6 cellular contexts compared by ENCODE assay signal in genomic region chr19:1129084-1129483, GRCh38. TPM values are rescaled to one million over a fixed set of nuclear protein-coding genes. Genes with fewer than 3 reads are reported as not detected.
DNase-seq lines count a peak whose midpoint lies in the region; ATAC-seq and TF ChIP-seq lines count a peak whose summit lies in the region.
"Not testable (repeated sequence)": the region's sequence is repeated elsewhere in the genome, so short reads cannot be mapped to it uniquely, and the experiment has no call there.

No MANE protein-coding gene starts in this region.

- intact Hi-C loops in activated CD4-positive, alpha-beta T cell treated with anti-CD3 and anti-CD28 coated beads, Interleukin-2, amount 10 ng/mL, durations not matched to agents 24 days and 14 days (cut with micrococcal nuclease), result not testable (repeated sequence)

- not testable (repeated sequence) for H3K27me3 ChIP-seq in BJ (ENCODE audit: control insufficient read depth, insufficient read depth, low read length)

- H3K36me3 ChIP-seq in BJ (ENCODE audit: control insufficient read depth, insufficient read depth, low read length), result peaks cover 43% of the 10 kb centered on the region
- peaks cover 0 to 27% of the 10 kb centered on the region in 2 experiments; a peak in 2 of 3 replicates for H3K36me3 ChIP-seq in HEK293 (ENCODE audit: control insufficient read depth in 2 of 2, insufficient read depth in 1 of 2, low read length in 2 of 2)

- H3K4me3 Mint-ChIP-seq in activated CD4-positive, alpha-beta T cell treated with anti-CD3 and anti-CD28 coated beads, Interleukin-2, amount 10 ng/mL, durations not matched to agents 24 days and 14 days, result peak overlapping the region; percentile 93
- peak overlapping the region; percentile 15 for H3K4me3 Mint-ChIP-seq in activated naive CD4-positive, alpha-beta T cell treated with anti-CD3 and anti-CD28 coated beads, Interleukin-2, amount 10 ng/mL, durations not matched to agents 7 days and 5 days
- H3K4me3 Mint-ChIP-seq in stimulated activated effector memory CD8-positive, alpha-beta T cell treated with anti-CD3 and anti-CD28 coated beads, Interleukin-12 subunit alpha, Interleukin-12 subunit beta, amount 100 ng/mL, for 72 hours, result peak overlapping the region; percentile 84

- TF ChIP-seq CTCF in BJ (IDR thresholded peaks at IDR 0.05; ENCODE audit: insufficient read depth, low read depth, low read length) (0 out of 2 replicates have a peak, but pooled peaks have one; percentile 4), epithelial cell of proximal tubule (conservative IDR thresholded peaks at IDR 0.05; ENCODE audit: low read depth, low read length) (peak; percentile 11)
- TF ChIP-seq CTCF in HEK293 (tag by site-specific recombination; IDR thresholded peaks at IDR 0.05), result not testable (repeated sequence)

- not testable (repeated sequence) for H3K4me3 ChIP-seq in BJ (ENCODE audit: low read depth, low read length); HEK293 (ENCODE audit: low read depth, low read length)
- peak overlapping the region; percentile 62 for H3K4me3 ChIP-seq in epithelial cell of proximal tubule (ENCODE audit: low read depth, low read length)

- not testable (repeated sequence) for H3K4me1 ChIP-seq in HEK293 (ENCODE audit: control insufficient read depth, insufficient read depth, low read length)

- H3K9me3 ChIP-seq in HEK293 (ENCODE audit: control insufficient read depth, insufficient read depth, low read depth, low read length), result not testable (repeated sequence)

- H3K9me3 Mint-ChIP-seq in activated CD4-positive, alpha-beta T cell treated with anti-CD3 and anti-CD28 coated beads, Interleukin-2, amount 10 ng/mL, durations not matched to agents 24 days and 14 days; activated naive CD4-positive, alpha-beta T cell treated with anti-CD3 and anti-CD28 coated beads, Interleukin-2, amount 10 ng/mL, durations not matched to agents 7 days and 5 days; stimulated activated effector memory CD8-positive, alpha-beta T cell treated with anti-CD3 and anti-CD28 coated beads, Interleukin-12 subunit alpha, Interleukin-12 subunit beta, amount 100 ng/mL, for 72 hours: not testable (repeated sequence)

- POLR2A ChIA-PET in BJ (lab: Charles Lee); HEK293 (lab: Yijun Ruan, JAX): not testable (repeated sequence)

- CTCF ChIA-PET in BJ (lab: Yijun Ruan, JAX), result interaction anchor here (0.8 to 1.2 kb wide), 3 partner anchors 10 to 66 kb away, joined by 3 read pairs; no protein-coding TSS in a partner anchor
- CTCF ChIA-PET in HEK293 (lab: Yijun Ruan, JAX), result interaction anchor here (2.1 kb wide), 1 partner anchor 16 kb away, joined by 4 read pairs; no protein-coding TSS in a partner anchor
- CTCF ChIA-PET in activated naive CD4-positive, alpha-beta T cell treated with anti-CD3 and anti-CD28 coated beads, Interleukin-2, amount 10 ng/mL, durations not matched to agents 7 days and 5 days (lab: Charles Lee), result not testable (repeated sequence)

- H3K27ac ChIP-seq in HEK293 (ENCODE audit: extremely low read depth, low read depth, low read length), result not testable (repeated sequence)

- ATAC-seq in stimulated activated effector memory CD8-positive, alpha-beta T cell treated with anti-CD3 and anti-CD28 coated beads, Interleukin-12 subunit alpha, Interleukin-12 subunit beta, amount 100 ng/mL, for 72 hours, result not testable (repeated sequence)

- not testable (repeated sequence) for DNase-seq in BJ (ENCODE audit: low read depth); activated CD4-positive, alpha-beta T cell treated with anti-CD3 and anti-CD28 coated beads, Interleukin-2, amount 10 ng/mL, durations not matched to agents 24 days and 14 days; activated naive CD4-positive, alpha-beta T cell treated with anti-CD3 and anti-CD28 coated beads, Interleukin-2, amount 10 ng/mL, durations not matched to agents 7 days and 5 days; epithelial cell of proximal tubule (ENCODE audit: low read depth); stimulated activated effector memory CD8-positive, alpha-beta T cell treated with anti-CD3 and anti-CD28 coated beads, Interleukin-12 subunit alpha, Interleukin-12 subunit beta, amount 100 ng/mL, for 72 hours (ENCODE audit: low spot score in 2 of 2)

- H3K27me3 Mint-ChIP-seq in activated CD4-positive, alpha-beta T cell treated with anti-CD3 and anti-CD28 coated beads, Interleukin-2, amount 10 ng/mL, durations not matched to agents 24 days and 14 days; activated naive CD4-positive, alpha-beta T cell treated with anti-CD3 and anti-CD28 coated beads, Interleukin-2, amount 10 ng/mL, durations not matched to agents 7 days and 5 days: not testable (repeated sequence)

- H3K4me1 Mint-ChIP-seq in activated CD4-positive, alpha-beta T cell treated with anti-CD3 and anti-CD28 coated beads, Interleukin-2, amount 10 ng/mL, durations not matched to agents 24 days and 14 days, result peaks cover 15% of the 10 kb centered on the region
- H3K4me1 Mint-ChIP-seq in activated naive CD4-positive, alpha-beta T cell treated with anti-CD3 and anti-CD28 coated beads, Interleukin-2, amount 10 ng/mL, durations not matched to agents 7 days and 5 days, result peaks cover 36% of the 10 kb centered on the region
- H3K4me1 Mint-ChIP-seq in stimulated activated effector memory CD8-positive, alpha-beta T cell treated with anti-CD3 and anti-CD28 coated beads, Interleukin-12 subunit alpha, Interleukin-12 subunit beta, amount 100 ng/mL, for 72 hours, result peaks cover 46% of the 10 kb centered on the region

- not testable (repeated sequence) for H3K27ac Mint-ChIP-seq in activated CD4-positive, alpha-beta T cell treated with anti-CD3 and anti-CD28 coated beads, Interleukin-2, amount 10 ng/mL, durations not matched to agents 24 days and 14 days
- H3K27ac Mint-ChIP-seq in activated naive CD4-positive, alpha-beta T cell treated with anti-CD3 and anti-CD28 coated beads, Interleukin-2, amount 10 ng/mL, durations not matched to agents 7 days and 5 days, result peak overlapping the region; percentile 94
- H3K27ac Mint-ChIP-seq in stimulated activated effector memory CD8-positive, alpha-beta T cell treated with anti-CD3 and anti-CD28 coated beads, Interleukin-12 subunit alpha, Interleukin-12 subunit beta, amount 100 ng/mL, for 72 hours, result peak overlapping the region; percentile 95

- peaks cover 33% of the 10 kb centered on the region for H3K36me3 Mint-ChIP-seq in activated CD4-positive, alpha-beta T cell treated with anti-CD3 and anti-CD28 coated beads, Interleukin-2, amount 10 ng/mL, durations not matched to agents 24 days and 14 days (ENCODE audit: low read depth)
- peaks cover 23% of the 10 kb centered on the region for H3K36me3 Mint-ChIP-seq in activated naive CD4-positive, alpha-beta T cell treated with anti-CD3 and anti-CD28 coated beads, Interleukin-2, amount 10 ng/mL, durations not matched to agents 7 days and 5 days
- H3K36me3 Mint-ChIP-seq in stimulated activated effector memory CD8-positive, alpha-beta T cell treated with anti-CD3 and anti-CD28 coated beads, Interleukin-12 subunit alpha, Interleukin-12 subunit beta, amount 100 ng/mL, for 72 hours, result peaks cover 92% of the 10 kb centered on the region

TF ChIP-seq in HEK293, 187 proteins besides CTCF, POLR2A, EP300 and RAD21:
- TF ChIP-seq ZNF664 (tag by site-specific recombination; IDR thresholded peaks at IDR 0.05), result peak; percentile 42; the same call in 1 of the 2 replicates
- peak; percentile 83 for TF ChIP-seq PRDM10 (tag by site-specific recombination; IDR thresholded peaks at IDR 0.05)
TF ChIP-seq in HEK293: peak in this region for 2; not testable (repeated sequence) for 185.

RNA-seq across cellular contexts. Expression of gene GPX4, which starts 25.3 kb away (rescaled TPM):
- polyA plus RNA-seq in BJ (2011; rRNA removed), result 463 and 626 TPM in 2 replicates
- 237 and 273 TPM in 2 replicates for polyA minus RNA-seq in BJ (2011; rRNA and poly(A)+ RNA removed)
- 225 and 239 TPM in 2 replicates for total RNA-seq in activated CD4-positive, alpha-beta T cell treated with anti-CD3 and anti-CD28 coated beads, Interleukin-2, amount 10 ng/mL, durations not matched to agents 24 days and 14 days
- 457 and 656 TPM in 2 replicates for total RNA-seq in epithelial cell of proximal tubule

RNA-seq across cellular contexts. Expression of gene POLR2E, which starts 33.9 kb away (rescaled TPM):
- 174 and 292 TPM in 2 replicates for polyA plus RNA-seq in BJ (2011; rRNA removed)
- 104 and 159 TPM in 2 replicates for polyA minus RNA-seq in BJ (2011; rRNA and poly(A)+ RNA removed)
- 273 and 274 TPM in 2 replicates for total RNA-seq in activated CD4-positive, alpha-beta T cell treated with anti-CD3 and anti-CD28 coated beads, Interleukin-2, amount 10 ng/mL, durations not matched to agents 24 days and 14 days
- total RNA-seq in epithelial cell of proximal tubule, result 248 and 349 TPM in 2 replicates

RNA-seq across cellular contexts. Expression of gene SBNO2, which starts 45.0 kb away (rescaled TPM):
- polyA plus RNA-seq in BJ (2011; rRNA removed), result 15.5 and 26.1 TPM in 2 replicates
- 30.9 and 40.4 TPM in 2 replicates for polyA minus RNA-seq in BJ (2011; rRNA and poly(A)+ RNA removed)
- total RNA-seq in activated CD4-positive, alpha-beta T cell treated with anti-CD3 and anti-CD28 coated beads, Interleukin-2, amount 10 ng/mL, durations not matched to agents 24 days and 14 days, result 97.1 and 98.9 TPM in 2 replicates
- total RNA-seq in epithelial cell of proximal tubule, result 56.2 and 66.1 TPM in 2 replicates

Comparison
In these comparisons a context has a peak if more than half of its experiments do, and no peak if none do; other contexts are left out.
1. H3K4me3 Mint-ChIP-seq: peak in every context shown above with its lines; median percentile 93 in activated CD4-positive, alpha-beta T cell treated with anti-CD3 and anti-CD28 coated beads, Interleukin-2, amount 10 ng/mL, durations not matched to agents 24 days and 14 days; 84 in stimulated activated effector memory CD8-positive, alpha-beta T cell treated with anti-CD3 and anti-CD28 coated beads, Interleukin-12 subunit alpha, Interleukin-12 subunit beta, amount 100 ng/mL, for 72 hours; 15 in activated naive CD4-positive, alpha-beta T cell treated with anti-CD3 and anti-CD28 coated beads, Interleukin-2, amount 10 ng/mL, durations not matched to agents 7 days and 5 days.